In the genomic region with DNA sequence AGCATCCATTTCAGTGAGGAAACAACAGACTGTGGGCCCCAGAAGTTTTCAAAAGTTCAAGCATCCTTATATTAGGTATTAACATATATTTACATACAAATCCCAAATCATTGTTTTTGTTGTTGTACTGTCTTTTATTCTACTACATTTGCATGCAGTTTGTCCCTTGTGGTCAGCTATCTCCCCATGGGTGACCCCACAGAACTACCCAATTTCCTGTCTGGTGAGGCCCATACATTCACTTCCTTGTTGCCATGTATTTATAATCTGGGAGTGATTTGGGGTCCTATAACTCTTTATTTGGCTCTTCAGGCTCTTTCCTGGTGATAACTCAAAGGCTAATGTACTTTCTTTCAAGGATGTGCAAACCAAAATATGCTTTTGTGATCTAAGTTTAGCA, we compare ENCODE assay signal across 26 cellular contexts. TPM values are rescaled to one million over a fixed set of nuclear protein-coding genes. Genes with fewer than 3 reads are reported as not detected.
DNase-seq lines count a peak whose midpoint lies in the region; ATAC-seq and TF ChIP-seq lines count a peak whose summit lies in the region.
"Had no signal": no experiment of that assay in that cellular context is flagged by ENCODE, and none has a peak within 500 bp of the region (broad histone marks: within the 10 kb centered on the region; RNA-seq: fewer than 3 reads in every experiment).

No MANE protein-coding gene starts in this region.

- H3K4me3 Mint-ChIP-seq in CD4-positive, alpha-beta T cell: no peak overlapping the region
- H3K4me3 Mint-ChIP-seq in immature natural killer cell: peak overlapping the region in 3 of 5 donors; percentile 12 to 63 (median 52)
- H3K4me3 Mint-ChIP-seq: effector memory CD8-positive, alpha-beta T cell; H9 had no signal

- H3K27me3 ChIP-seq in CD4-positive, alpha-beta T cell (ENCODE audit: control insufficient read depth, insufficient read depth, low read length): no peaks in the 10 kb centered on the region
- H3K27me3 ChIP-seq in OCI-LY1 (ENCODE audit: insufficient read depth, low read length): no peaks in the 10 kb centered on the region
- no peaks in the 10 kb centered on the region for H3K27me3 ChIP-seq in upper lobe of right lung
- H3K27me3 ChIP-seq: adrenal gland, esophagus muscularis mucosa, gastrocnemius medialis, stomach, tibial nerve had no signal

- peaks cover 98% of the 10 kb centered on the region for H3K4me1 ChIP-seq in OCI-LY1 (ENCODE audit: insufficient read depth, low read length, severe bottlenecking)
- peaks cover 9% of the 10 kb centered on the region for H3K4me1 ChIP-seq in upper lobe of right lung
- H3K4me1 ChIP-seq: gastrocnemius medialis had no signal

- H3K79me2 ChIP-seq in OCI-LY1 (ENCODE audit: insufficient read depth, low read length): peaks cover 15% of the 10 kb centered on the region

- intact Hi-C loops in CD4-positive, alpha-beta T cell (cut with DNase I, micrococcal nuclease): loop anchor here in 1 of 2 experiments (2.0 kb wide), 1 partner anchor 23 kb away; no protein-coding TSS in a partner anchor
- intact Hi-C loops in upper lobe of right lung (cut with DNase I): no loop called here
- intact Hi-C loops in left colon (cut with DNase I, micrococcal nuclease): no loop called here

- POLR2A ChIA-PET in CD4-positive, alpha-beta T cell (lab: Charles Lee): no interaction called here

- peaks cover 15% of the 10 kb centered on the region for H3K36me3 Mint-ChIP-seq in CD4-positive, alpha-beta T cell (ENCODE audit: low read depth)
- peaks cover 0 to under 1% (median 0%) of the 10 kb centered on the region in 3 donors for H3K36me3 Mint-ChIP-seq in immature natural killer cell

- no peak overlapping the region for H2AFZ ChIP-seq in OCI-LY1 (ENCODE audit: low read length)

- H3K27ac Mint-ChIP-seq in CD4-positive, alpha-beta T cell: peak overlapping the region; percentile 28
- peak overlapping the region in 2 of 6 donors; percentile 37 to 62 for H3K27ac Mint-ChIP-seq in immature natural killer cell
- H3K27ac Mint-ChIP-seq: H9 had no signal

- no peak overlapping the region for H3K9ac ChIP-seq in OCI-LY1 (ENCODE audit: low read length)

- TF ChIP-seq CTCF in CD4-positive, alpha-beta T cell (IDR thresholded peaks at IDR 0.05): no peak
- TF ChIP-seq CTCF in OCI-LY1 (IDR thresholded peaks at IDR 0.05; ENCODE audit: low read length) (no peak), upper lobe of right lung (IDR thresholded peaks at IDR 0.05) (no peak)

- peaks cover 11% of the 10 kb centered on the region for H3K9me3 Mint-ChIP-seq in CD4-positive, alpha-beta T cell
- peaks cover 0 to 6% (median 0%) of the 10 kb centered on the region in 6 donors for H3K9me3 Mint-ChIP-seq in immature natural killer cell
- H3K9me3 Mint-ChIP-seq: effector memory CD8-positive, alpha-beta T cell had no signal

- no peak for ATAC-seq in CD4-positive, alpha-beta T cell (ENCODE audit: poor library complexity)
- ATAC-seq in GM18498 (IDR thresholded peaks at IDR 0.05; ENCODE audit: unreplicated experiment) (peak; percentile 21), left lobe of liver (no peak), upper lobe of right lung (no peak), left colon (no peak)
- ATAC-seq: effector memory CD8-positive, alpha-beta T cell; gastrocnemius medialis; lower lobe of right lung had no signal

- H3F3A ChIP-seq in OCI-LY1 (ENCODE audit: insufficient read depth, low read length): no peaks in the 10 kb centered on the region

- H3K36me3 ChIP-seq in OCI-LY1 (ENCODE audit: insufficient read depth, low read length): peaks cover 2% of the 10 kb centered on the region; the same call in 1 of the 2 replicates
- H3K36me3 ChIP-seq in upper lobe of right lung: no peaks in the 10 kb centered on the region
- H3K36me3 ChIP-seq: adrenal gland, esophagus muscularis mucosa, gastrocnemius medialis, lower lobe of right lung, stomach, tibial nerve had no signal

- no peak overlapping the region for H3K27ac ChIP-seq in CD4-positive, alpha-beta T cell (ENCODE audit: low read depth, low read length)
- H3K27ac ChIP-seq in OCI-LY1 (ENCODE audit: low read depth, low read length, poor library complexity, severe bottlenecking) (peak overlapping the region; percentile 59), upper lobe of right lung (no peak overlapping the region)
- H3K27ac ChIP-seq: adrenal gland, esophagus muscularis mucosa, gastrocnemius medialis, lower lobe of right lung, stomach, tibial nerve had no signal

- CTCF ChIA-PET in CD4-positive, alpha-beta T cell (lab: Charles Lee): interaction anchor here (0.6 to 2.0 kb wide), 2 partner anchors 43 to 1054 kb away, joined by 3 to 5 read pairs; no protein-coding TSS in a partner anchor

- H3K4me1 Mint-ChIP-seq in CD4-positive, alpha-beta T cell (ENCODE audit: low read depth): peaks cover 86% of the 10 kb centered on the region
- H3K4me1 Mint-ChIP-seq in immature natural killer cell: peaks cover 36 to 62% of the 10 kb centered on the region in 2 donors

- no peak for DNase-seq in CD4-positive, alpha-beta T cell
- DNase-seq in immature natural killer cell (no peak), left lobe of liver (ENCODE audit: low spot score) (no peak), upper lobe of right lung (no peak), left colon (no peak)
- DNase-seq: activated effector memory CD4-positive, alpha-beta T cell treated with Interleukin-2 at 50 U/mL for 16 hours; adrenal gland; COR-L47; effector memory CD8-positive, alpha-beta T cell; gastrocnemius medialis; H9; hypothalamus; IMR-90; lower lobe of right lung; NCI-H146; NCI-H2171; NCI-H524; stomach had no signal

- H3K9me3 ChIP-seq in CD4-positive, alpha-beta T cell (ENCODE audit: control insufficient read depth, low read length): peaks cover 5% of the 10 kb centered on the region
- H3K9me3 ChIP-seq in OCI-LY1 (ENCODE audit: low read length) (no peaks in the 10 kb centered on the region), upper lobe of right lung (no peaks in the 10 kb centered on the region)
- H3K9me3 ChIP-seq: adrenal gland, esophagus muscularis mucosa, gastrocnemius medialis, lower lobe of right lung, tibial nerve had no signal

- H3K4me2 ChIP-seq in OCI-LY1 (ENCODE audit: low read length): peak overlapping the region; percentile 34; the same call in 1 of the 2 replicates

- H3K4me3 ChIP-seq in OCI-LY1 (ENCODE audit: low read depth, low read length, poor library complexity, severe bottlenecking): no peak overlapping the region
- no peak overlapping the region for H3K4me3 ChIP-seq in upper lobe of right lung
- H3K4me3 ChIP-seq: adrenal gland, esophagus muscularis mucosa, gastrocnemius medialis, lower lobe of right lung, stomach, tibial nerve had no signal

- H4K20me1 ChIP-seq in OCI-LY1 (ENCODE audit: insufficient read depth, low read length): no peaks in the 10 kb centered on the region

- no peaks in the 10 kb centered on the region for H3K9me2 ChIP-seq in OCI-LY1 (ENCODE audit: low read depth, low read length)

- no peaks in the 10 kb centered on the region for H3K27me3 Mint-ChIP-seq in CD4-positive, alpha-beta T cell
- peaks cover 1 to 2% (median 2%) of the 10 kb centered on the region in 3 donors for H3K27me3 Mint-ChIP-seq in immature natural killer cell (ENCODE audit: low read depth in 3 of 3)
- H3K27me3 Mint-ChIP-seq: effector memory CD8-positive, alpha-beta T cell had no signal

RNA-seq across cellular contexts. Expression of a gene that starts 3.3 kb away (rescaled TPM):
- under 1 TPM in 1 of 2 experiments, not detected in 1; 0.08 TPM for total RNA-seq in CD4-positive, alpha-beta T cell
- 1 to 10 TPM in 1 of 3 donors, under 1 TPM in 2; 0.52 to 1.7 (median 0.63) TPM for polyA plus RNA-seq in immature natural killer cell
- 0.38 TPM for total RNA-seq in left lobe of liver
- total RNA-seq in upper lobe of right lung: 3.0 TPM
- 1 to 10 TPM in 1 of 2 donors, under 1 TPM in 1; 0.34 to 2.0 TPM for total RNA-seq in left colon
- total RNA-seq: Daoy, H9, IMR-90, osteoblast, SK-MEL-5 had no signal
- polyA plus RNA-seq: IMR-90, keratinocyte had no signal
